In the genomic region with DNA sequence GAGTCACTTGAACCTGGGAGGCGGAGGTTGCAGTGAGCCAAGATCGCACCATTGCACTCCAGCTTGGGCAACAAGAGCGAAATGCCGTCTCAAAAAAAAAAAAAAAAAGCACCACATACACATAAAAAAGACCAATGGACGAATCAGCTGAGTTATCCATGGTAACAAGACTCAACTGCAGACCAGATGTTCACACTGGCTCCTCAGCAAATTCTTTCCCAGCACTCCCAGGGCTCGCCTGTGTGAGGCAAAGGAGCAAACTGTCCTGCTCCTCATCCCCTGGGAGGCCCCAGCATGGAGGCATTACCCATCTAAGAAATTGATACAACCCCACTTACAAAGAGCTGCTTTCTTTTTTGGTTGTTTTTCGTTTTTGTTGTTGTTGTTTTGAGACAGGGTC, we compare ENCODE assay signal across 21 cellular contexts. TPM values are rescaled to one million over a fixed set of nuclear protein-coding genes. Genes with fewer than 3 reads are reported as not detected.
A peak's percentile ranks its signal among the peaks of the same experiment; 100 is the strongest.
DNase-seq lines count a peak whose midpoint lies in the region; ATAC-seq, FAIRE-seq and TF ChIP-seq lines count a peak whose summit lies in the region.
"Had no signal": no experiment of that assay in that cellular context is flagged by ENCODE, and none has a peak within 500 bp of the region (broad histone marks: within the 10 kb centered on the region; RNA-seq: fewer than 3 reads in every experiment).

No MANE protein-coding gene starts in this region.

- TF ChIP-seq CTCF in MM.1S (IDR thresholded peaks at IDR 0.05; ENCODE audit: low read length) (no peak), GM10248 (IDR thresholded peaks at IDR 0.05; ENCODE audit: control extremely low read depth, extremely low read depth, low read depth, missing control alignments) (no peak), osteocyte (IDR thresholded peaks at IDR 0.05) (no peak)

- peaks cover 28% of the 10 kb centered on the region for H3K79me2 ChIP-seq in MM.1S (ENCODE audit: low read length)

- H3K27ac Mint-ChIP-seq in activated naive CD4-positive, alpha-beta T cell treated with anti-CD3 and anti-CD28 coated beads, Interleukin-2, amount 10 ng/mL, durations not matched to agents 7 days and 5 days, result peak overlapping the region; percentile 14
- peak overlapping the region in 1 of 2 donors; percentile 50 for H3K27ac Mint-ChIP-seq in activated naive CD4-positive, alpha-beta T cell treated with anti-CD3 and anti-CD28 coated beads, Interleukin-2, amount 50 U/mL, for 72 hours
- no peak overlapping the region for H3K27ac Mint-ChIP-seq in osteocyte (ENCODE audit: unreplicated experiment)

- peaks cover 1 to 4% of the 10 kb centered on the region in 2 donors for H3K4me1 ChIP-seq in small intestine (ENCODE audit: control insufficient read depth in 2 of 2, insufficient read depth in 1 of 2, low read depth in 1 of 2, low read length in 1 of 2)
- H3K4me1 ChIP-seq in MM.1S (ENCODE audit: low read length), result peaks cover 5% of the 10 kb centered on the region; the same call in 1 of the 2 replicates

- peaks cover 0 to 2% of the 10 kb centered on the region in 2 donors for H3K36me3 ChIP-seq in small intestine (ENCODE audit: control insufficient read depth in 2 of 2, insufficient read depth in 2 of 2, low read length in 2 of 2)
- H3K36me3 ChIP-seq in MM.1S (replicated peaks; ENCODE audit: insufficient read depth, low read length), result peaks cover under 1% of the 10 kb centered on the region; the same call in 1 of the 2 replicates

- H3K27me3 Mint-ChIP-seq in activated naive CD4-positive, alpha-beta T cell treated with anti-CD3 and anti-CD28 coated beads, Interleukin-2, amount 10 ng/mL, durations not matched to agents 7 days and 5 days, result no peaks in the 10 kb centered on the region
- H3K27me3 Mint-ChIP-seq in osteocyte (ENCODE audit: unreplicated experiment), result no peaks in the 10 kb centered on the region

- no peaks in the 10 kb centered on the region for H4K20me1 ChIP-seq in MM.1S (ENCODE audit: insufficient read depth, low read length)

- peaks cover 62% of the 10 kb centered on the region for H3K4me1 Mint-ChIP-seq in activated naive CD4-positive, alpha-beta T cell treated with anti-CD3 and anti-CD28 coated beads, Interleukin-2, amount 10 ng/mL, durations not matched to agents 7 days and 5 days
- peaks cover 23% of the 10 kb centered on the region for H3K4me1 Mint-ChIP-seq in osteocyte (ENCODE audit: unreplicated experiment)

- no peak for FAIRE-seq in small intestine (lab: Jason Lieb, UNC)
- FAIRE-seq: HTR-8/SVneo had no signal

- CTCF ChIA-PET in activated naive CD4-positive, alpha-beta T cell treated with anti-CD3 and anti-CD28 coated beads, Interleukin-2, amount 10 ng/mL, durations not matched to agents 7 days and 5 days (lab: Charles Lee), result interaction anchor here (0.8 to 2.1 kb wide), 6 partner anchors 22 to 182 kb away, joined by 3 to 7 read pairs (median 3); no protein-coding TSS in a partner anchor
- CTCF ChIA-PET in GM10248 (lab: Yijun Ruan, JAX), result interaction anchor here (1.1 to 1.2 kb wide), 3 partner anchors 23 to 30 kb away, joined by 3 to 6 read pairs (median 4); a partner anchor contains a TSS

- no peaks in the 10 kb centered on the region for H3F3A ChIP-seq in MM.1S (ENCODE audit: insufficient read depth, low read length)

- H3K9ac ChIP-seq in MM.1S (ENCODE audit: low read length), result no peak overlapping the region

- H3K4me3 ChIP-seq in small intestine (ENCODE audit: low read depth in 1 of 2, low read length in 2 of 2) (no peak overlapping the region), MM.1S (ENCODE audit: low read length) (no peak overlapping the region)

- H3K36me3 Mint-ChIP-seq in activated naive CD4-positive, alpha-beta T cell treated with anti-CD3 and anti-CD28 coated beads, Interleukin-2, amount 10 ng/mL, durations not matched to agents 7 days and 5 days, result peaks cover 27% of the 10 kb centered on the region
- peaks cover 3 to 17% of the 10 kb centered on the region in 2 donors for H3K36me3 Mint-ChIP-seq in activated naive CD4-positive, alpha-beta T cell treated with anti-CD3 and anti-CD28 coated beads, Interleukin-2, amount 50 U/mL, for 72 hours
- peaks cover 7% of the 10 kb centered on the region for H3K36me3 Mint-ChIP-seq in osteocyte (ENCODE audit: unreplicated experiment)

- H3K4me2 ChIP-seq in MM.1S (ENCODE audit: low read depth, low read length), result no peak overlapping the region

- ATAC-seq in activated naive CD4-positive, alpha-beta T cell treated with anti-CD3 and anti-CD28 coated beads, Interleukin-2, amount 50 U/mL, for 72 hours, result no peak

- POLR2A ChIA-PET in GM10248 (lab: Yijun Ruan, JAX), result interaction anchor here (0.5 to 1.1 kb wide), 2 partner anchors 9 to 117 kb away, joined by 3 to 9 read pairs; a partner anchor contains a TSS

- no peak overlapping the region for H3K4me3 Mint-ChIP-seq in activated naive CD4-positive, alpha-beta T cell treated with anti-CD3 and anti-CD28 coated beads, Interleukin-2, amount 10 ng/mL, durations not matched to agents 7 days and 5 days
- H3K4me3 Mint-ChIP-seq in osteocyte (ENCODE audit: unreplicated experiment), result no peak overlapping the region

- WGBS in small intestine, 3 donors, result 86 to 94% (median 91%) methylated on average over 7 of the region's 7 CpGs

- no peak for DNase-seq in activated naive CD4-positive, alpha-beta T cell treated with anti-CD3 and anti-CD28 coated beads, Interleukin-2, amount 10 ng/mL, durations not matched to agents 7 days and 5 days
- no peak for DNase-seq in activated naive CD4-positive, alpha-beta T cell treated with anti-CD3 and anti-CD28 coated beads, Interleukin-2, amount 50 U/mL, for 72 hours (ENCODE audit: low spot score in 2 of 2)
- DNase-seq in amniotic epithelial cell (ENCODE audit: low read depth), result peak; percentile 36
- DNase-seq in fibroblast of peridontal ligament (ENCODE audit: extremely low read depth), result peak; percentile 37
- no peak for DNase-seq in small intestine
- DNase-seq in MM.1S, result no peak
- no peak for DNase-seq in GM10248 (ENCODE audit: extremely low spot score)
- no peak for DNase-seq in osteocyte (ENCODE audit: extremely low spot score, unreplicated experiment)
- DNase-seq: DMS 273 treated with DMSO at 0.1 percent for 48 hours, H7, NCI-H1436, NCI-H2029, NCI-H2171, NCI-H748 treated with DMSO at 0.1 percent for 48 hours, OCI-M1, RPMI8226 had no signal

- no peaks in the 10 kb centered on the region for H3K9me3 Mint-ChIP-seq in activated naive CD4-positive, alpha-beta T cell treated with anti-CD3 and anti-CD28 coated beads, Interleukin-2, amount 10 ng/mL, durations not matched to agents 7 days and 5 days
- H3K9me3 Mint-ChIP-seq in activated naive CD4-positive, alpha-beta T cell treated with anti-CD3 and anti-CD28 coated beads, Interleukin-2, amount 50 U/mL, for 72 hours, result no peaks in the 10 kb centered on the region
- no peaks in the 10 kb centered on the region for H3K9me3 Mint-ChIP-seq in osteocyte (ENCODE audit: unreplicated experiment)

- H3K27me3 ChIP-seq in small intestine (ENCODE audit: control insufficient read depth in 2 of 2, insufficient read depth in 2 of 2, low read length in 2 of 2), result no peaks in the 10 kb centered on the region
- no peaks in the 10 kb centered on the region for H3K27me3 ChIP-seq in MM.1S (replicated peaks; ENCODE audit: insufficient read depth, low read length)

- H3K9me3 ChIP-seq in small intestine (ENCODE audit: control insufficient read depth, low read depth), result no peaks in the 10 kb centered on the region
- no peaks in the 10 kb centered on the region for H3K9me3 ChIP-seq in MM.1S (replicated peaks; ENCODE audit: insufficient read depth, low read length)

- no peak overlapping the region for H2AFZ ChIP-seq in MM.1S (ENCODE audit: low read length)

- no peaks in the 10 kb centered on the region for H3K9me2 ChIP-seq in MM.1S (replicated peaks; ENCODE audit: insufficient read depth, low read length)

- H3K27ac ChIP-seq in small intestine (ENCODE audit: low read depth in 1 of 2, low read length in 1 of 2), result no peak overlapping the region
- no peak overlapping the region for H3K27ac ChIP-seq in MM.1S (ENCODE audit: low read length)
- H3K27ac ChIP-seq: C4-2B had no signal

RNA-seq across cellular contexts. Expression of a gene that starts 3.1 kb away (rescaled TPM):
- 10 to 100 TPM in 1 of 2 donors, 1 to 10 TPM in 1; 7.0 to 10.7 TPM for total RNA-seq in activated naive CD4-positive, alpha-beta T cell treated with anti-CD3 and anti-CD28 coated beads, Interleukin-2, amount 50 U/mL, for 72 hours
- 10 to 100 TPM in 1 of 3 donors, 1 to 10 TPM in 2; 6.5 to 12.9 (median 8.1) TPM for polyA plus RNA-seq in small intestine
- total RNA-seq in osteocyte, result 27.9 and 30.7 TPM in 2 replicates

RNA-seq across cellular contexts. Expression of a gene that starts 3.2 kb away (rescaled TPM):
- 100 to 1,000 TPM; 273 to 295 TPM for total RNA-seq in activated naive CD4-positive, alpha-beta T cell treated with anti-CD3 and anti-CD28 coated beads, Interleukin-2, amount 50 U/mL, for 72 hours
- polyA plus RNA-seq in small intestine, result 100 to 1,000 TPM; 162 to 234 (median 175) TPM
- 159 and 163 TPM in 2 replicates for total RNA-seq in osteocyte

RNA-seq across cellular contexts. Expression of a gene that starts 10.1 kb away (rescaled TPM):
- total RNA-seq in activated naive CD4-positive, alpha-beta T cell treated with anti-CD3 and anti-CD28 coated beads, Interleukin-2, amount 50 U/mL, for 72 hours, result under 1 TPM in 1 of 2 donors, not detected in 1; 0.16 TPM
- not detected for polyA plus RNA-seq in small intestine
- not detected in 2 replicates for total RNA-seq in osteocyte
- total RNA-seq: A172, Daoy, H7, NCI-H460 had no signal

RNA-seq across cellular contexts. Expression of a gene that starts 13.6 kb away (rescaled TPM):
- total RNA-seq in activated naive CD4-positive, alpha-beta T cell treated with anti-CD3 and anti-CD28 coated beads, Interleukin-2, amount 50 U/mL, for 72 hours, result 1 to 10 TPM; 4.6 to 7.2 TPM
- polyA plus RNA-seq in small intestine, result 1 to 10 TPM in 2 of 3 donors, under 1 TPM in 1; 0.54 to 1.8 (median 1.8) TPM
- total RNA-seq in osteocyte, result 3.0 and 3.1 TPM in 2 replicates

RNA-seq across cellular contexts. Expression of a gene that starts 18.6 kb away (rescaled TPM):
- total RNA-seq in activated naive CD4-positive, alpha-beta T cell treated with anti-CD3 and anti-CD28 coated beads, Interleukin-2, amount 50 U/mL, for 72 hours, result 10 to 100 TPM; 20.8 to 24.9 TPM
- 1 to 10 TPM; 2.5 to 8.1 (median 4.4) TPM for polyA plus RNA-seq in small intestine
- 24.0 and 29.9 TPM in 2 replicates for total RNA-seq in osteocyte

Comparison
In these comparisons a context has a peak if more than half of its experiments do, and no peak if none do; other contexts are left out.
1. DNase-seq: peak in amniotic epithelial cell (single experiment) and fibroblast of peridontal ligament (single experiment); none in activated naive CD4-positive, alpha-beta T cell treated with anti-CD3 and anti-CD28 coated beads, Interleukin-2, amount 10 ng/mL, durations not matched to agents 7 days and 5 days (single experiment), activated naive CD4-positive, alpha-beta T cell treated with anti-CD3 and anti-CD28 coated beads, Interleukin-2, amount 50 U/mL, for 72 hours (0 of 2), small intestine (single experiment), MM.1S (single experiment), GM10248 (single experiment) and osteocyte (single experiment).